Comparison of ENCODE assay signal across 35 cellular contexts in the genomic region with DNA sequence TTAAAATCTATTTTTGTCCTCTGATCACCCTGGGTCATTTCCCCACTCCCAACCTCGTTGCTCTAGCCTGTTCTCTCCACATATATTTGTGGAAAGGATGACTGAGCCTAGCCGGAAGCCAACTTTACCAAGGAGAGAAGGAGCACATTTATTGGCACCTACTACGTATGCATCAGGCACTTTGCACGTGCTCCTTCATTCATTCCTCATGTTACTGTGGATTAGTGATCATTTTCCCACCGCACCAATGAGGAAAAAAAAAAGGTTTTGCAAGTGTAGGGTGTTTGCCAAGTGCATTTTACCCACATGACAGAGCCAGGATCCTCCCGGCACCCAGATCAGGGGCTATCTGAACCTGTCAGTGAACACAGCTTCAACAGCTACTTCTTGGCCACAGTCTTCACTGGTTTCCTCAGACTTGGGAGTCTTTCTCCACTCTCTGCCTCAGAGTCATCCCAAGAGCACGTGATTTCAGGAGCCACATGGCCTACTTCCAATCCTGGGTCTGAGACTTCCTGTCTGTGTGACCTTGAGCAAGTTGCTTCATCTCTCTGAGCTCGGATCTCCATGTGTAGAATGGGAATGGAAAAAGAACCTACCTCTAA. TPM values are rescaled to one million over a fixed set of nuclear protein-coding genes. Genes with fewer than 3 reads are reported as not detected.
"Had no signal": no experiment of that assay in that cellular context is flagged by ENCODE, and none has a peak within 500 bp of the region (broad histone marks: within the 10 kb centered on the region; RNA-seq: fewer than 3 reads in every experiment).

No MANE protein-coding gene starts in this region.

- H3K36me3 ChIP-seq: esophagus muscularis mucosa, gastrocnemius medialis, heart left ventricle, left lung, thoracic aorta, tibial nerve, upper lobe of left lung, uterus had no signal

- H3K27ac Mint-ChIP-seq: naive thymus-derived CD4-positive, alpha-beta T cell; nephron; stimulated activated naive B cell treated with anti-CD40 and anti-IgM and Interleukin-4, amounts not matched to agents 10 μg/mL and 1 μg/mL and 100 μg/mL, for 72 hours; stimulated activated naive CD8-positive, alpha-beta T cell treated with anti-CD3 and anti-CD28 coated beads, Interleukin-15, Interleukin-2, amounts not matched to agents 100 ng/mL and 50 ng/mL, for 24 hours had no signal

- H3K27ac ChIP-seq: coronary artery, esophagus muscularis mucosa, gastrocnemius medialis, heart left ventricle, hepatocyte, left lung, psoas muscle, skin epidermis, thoracic aorta, tibial nerve, upper lobe of left lung, uterus had no signal

- H3K4me3 ChIP-seq: coronary artery, esophagus muscularis mucosa, gastrocnemius medialis, heart left ventricle, hepatocyte, left lung, psoas muscle, skin epidermis, thoracic aorta, tibial nerve, upper lobe of left lung, uterus had no signal

- H3K9me3 ChIP-seq: esophagus muscularis mucosa, gastrocnemius medialis, heart left ventricle, left lung, psoas muscle, thoracic aorta, tibial nerve, upper lobe of left lung, uterus had no signal

- DNase-seq: dermis blood vessel endothelial cell; effector memory CD4-positive, alpha-beta T cell; foreskin fibroblast; gastrocnemius medialis; heart left ventricle; kidney; left lung; mesendoderm; midbrain; naive thymus-derived CD4-positive, alpha-beta T cell; nucleus accumbens; psoas muscle; right cardiac atrium; stimulated activated CD4-positive, alpha-beta T cell treated with anti-CD3 and anti-CD28 coated beads, Interleukin-15, amount 100 ng/mL, for 24 hours; stimulated activated CD4-positive, alpha-beta T cell treated with anti-CD3 and anti-CD28 coated beads, Interleukin-2, amount 100 ng/mL, for 48 hours; stimulated activated naive B cell treated with anti-CD40 and anti-IgM and Interleukin-4, amounts not matched to agents 10 μg/mL and 1 μg/mL and 100 μg/mL, for 72 hours; upper lobe of left lung; uterus had no signal

- H3K4me2 ChIP-seq: hepatocyte had no signal

- H3K4me3 Mint-ChIP-seq: naive thymus-derived CD4-positive, alpha-beta T cell; nephron; stimulated activated naive B cell treated with anti-CD40 and anti-IgM and Interleukin-4, amounts not matched to agents 10 μg/mL and 1 μg/mL and 100 μg/mL, for 72 hours; stimulated activated naive CD8-positive, alpha-beta T cell treated with anti-CD3 and anti-CD28 coated beads, Interleukin-15, Interleukin-2, amounts not matched to agents 100 ng/mL and 50 ng/mL, for 24 hours had no signal

- H3K79me2 ChIP-seq: hepatocyte had no signal

- H3K4me1 ChIP-seq: uterus had no signal

- H2AFZ ChIP-seq: hepatocyte had no signal

- H3K9me3 Mint-ChIP-seq: stimulated activated naive CD8-positive, alpha-beta T cell treated with anti-CD3 and anti-CD28 coated beads, Interleukin-15, Interleukin-2, amounts not matched to agents 100 ng/mL and 50 ng/mL, for 24 hours had no signal

- H3K4me1 Mint-ChIP-seq: nephron had no signal

- ATAC-seq: gastrocnemius medialis; heart left ventricle; left lung; naive thymus-derived CD4-positive, alpha-beta T cell; psoas muscle; right cardiac atrium; stimulated activated naive B cell treated with anti-CD40 and anti-IgM and Interleukin-4, amounts not matched to agents 10 μg/mL and 1 μg/mL and 100 μg/mL, for 72 hours had no signal

RNA-seq across cellular contexts. Expression of a gene that starts 1.9 kb away (rescaled TPM):
- total RNA-seq: chondrocyte; dermis blood vessel endothelial cell; endothelial cell of umbilical vein; epithelial cell of proximal tubule; esophagus muscularis mucosa; fibroblast of lung; gastrocnemius medialis; glomerular endothelial cell; kidney; left lung; lung microvascular endothelial cell; mucosa of gallbladder; naive thymus-derived CD4-positive, alpha-beta T cell; osteocyte; psoas muscle; renal cortical epithelial cell; right cardiac atrium; thoracic aorta; tibial nerve; upper lobe of left lung; uterus had no signal
- polyA plus RNA-seq: endothelial cell of umbilical vein; fibroblast of lung; naive thymus-derived CD4-positive, alpha-beta T cell; right cardiac atrium had no signal
